ENCODE assay signal across 9 cellular contexts in genomic region chr22:31244044-31244942, GRCh38. TPM values are rescaled to one million over a fixed set of nuclear protein-coding genes. Genes with fewer than 3 reads are reported as not detected.
DNase-seq lines count a peak whose midpoint lies in the region; ATAC-seq and TF ChIP-seq lines count a peak whose summit lies in the region.
"Had no signal": no experiment of that assay in that cellular context is flagged by ENCODE, and none has a peak within 500 bp of the region (broad histone marks: within the 10 kb centered on the region; RNA-seq: fewer than 3 reads in every experiment).

No MANE protein-coding gene starts in this region.

- no peak for ATAC-seq in HG02884 (IDR thresholded peaks at IDR 0.05; ENCODE audit: unreplicated experiment)

- TF ChIP-seq CTCF in BE2C (IDR thresholded peaks at IDR 0.05; ENCODE audit: low read depth, low read length) (no peak), neural progenitor cell (IDR thresholded peaks at IDR 0.05) (no peak)

- peak; percentile 30 for DNase-seq in BE2C
- peak; percentile 45 for DNase-seq in NCI-H226
- peak; percentile 46 for DNase-seq in neural progenitor cell (ENCODE audit: low spot score)
- no peak for DNase-seq in GM19238 (ENCODE audit: insufficient read length, low spot score)
- DNase-seq in putamen (ENCODE audit: low spot score), result no peak
- no peak for DNase-seq in NCI-H187 treated with DMSO at 0.1 percent for 48 hours (lab: John Stamatoyannopoulos, UW)
- DNase-seq: midbrain had no signal

- H3K27me3 ChIP-seq in BE2C (no peaks in the 10 kb centered on the region), ectodermal cell (ENCODE audit: control insufficient read depth, insufficient read depth, low read length, poor library complexity, severe bottlenecking) (no peaks in the 10 kb centered on the region), neural progenitor cell (no peaks in the 10 kb centered on the region)

- no peak overlapping the region for H2AFZ ChIP-seq in neural progenitor cell (replicated peaks)

- no peak overlapping the region for H3K9ac ChIP-seq in neural progenitor cell

- peak overlapping the region; percentile 50 for H3K4me3 Mint-ChIP-seq in neural progenitor cell

- no peaks in the 10 kb centered on the region for H3K9me3 Mint-ChIP-seq in neural progenitor cell

- H3K4me3 ChIP-seq in BE2C (ENCODE audit: low read depth, low read length), result no peak overlapping the region
- no peak overlapping the region for H3K4me3 ChIP-seq in ectodermal cell (ENCODE audit: insufficient read depth, low read depth, low read length)
- no peak overlapping the region for H3K4me3 ChIP-seq in neural progenitor cell

- 52 to 56% methylated on average over 9 of the region's 9 CpGs for WGBS in ectodermal cell, 2 experiments

- peaks cover 13% of the 10 kb centered on the region for H4K20me1 ChIP-seq in neural progenitor cell (ENCODE audit: low read depth)

- peaks cover 2% of the 10 kb centered on the region for H3K36me3 Mint-ChIP-seq in neural progenitor cell

- H3F3A ChIP-seq in neural progenitor cell (ENCODE audit: low read depth), result peaks cover 19% of the 10 kb centered on the region

- H3K4me1 Mint-ChIP-seq in neural progenitor cell, result peaks cover 40% of the 10 kb centered on the region

- peaks cover 18% of the 10 kb centered on the region for H3K79me2 ChIP-seq in neural progenitor cell (ENCODE audit: low read depth)

- H3K4me1 ChIP-seq in BE2C, result no peaks in the 10 kb centered on the region; the same call in 1 of the 2 replicates
- H3K4me1 ChIP-seq in ectodermal cell (ENCODE audit: control insufficient read depth, insufficient read depth, low read length), result peaks cover 33% of the 10 kb centered on the region
- peaks cover 22% of the 10 kb centered on the region for H3K4me1 ChIP-seq in neural progenitor cell

- no peaks in the 10 kb centered on the region for H3K36me3 ChIP-seq in BE2C
- no peaks in the 10 kb centered on the region for H3K36me3 ChIP-seq in ectodermal cell (ENCODE audit: control insufficient read depth, insufficient read depth, low read length)
- no peaks in the 10 kb centered on the region for H3K36me3 ChIP-seq in neural progenitor cell

- H3K27ac ChIP-seq in ectodermal cell (ENCODE audit: insufficient read depth, low read depth, low read length, poor library complexity, severe bottlenecking), result peak overlapping the region; percentile 65
- H3K27ac ChIP-seq in neural progenitor cell, result no peak overlapping the region

- H3K27ac Mint-ChIP-seq in neural progenitor cell, result peak overlapping the region; percentile 30

- H3K27me3 Mint-ChIP-seq in neural progenitor cell (ENCODE audit: insufficient read depth, low read depth), result peaks cover 3% of the 10 kb centered on the region

- H3K4me2 ChIP-seq in neural progenitor cell, result no peak overlapping the region

- H3K9me3 ChIP-seq in BE2C (no peaks in the 10 kb centered on the region), ectodermal cell (ENCODE audit: control insufficient read depth, low read length) (no peaks in the 10 kb centered on the region), neural progenitor cell (ENCODE audit: low read depth) (no peaks in the 10 kb centered on the region)

RNA-seq across cellular contexts. Expression of gene LIMK2, which starts 32.2 kb away (rescaled TPM):
- polyA plus RNA-seq in BE2C (2012; ENCODE audit: insufficient read depth, insufficient read length, low read depth), result 19.9 TPM
- polyA plus RNA-seq in ectodermal cell (2013, experiment 1 of 4), result 40.7 TPM
- 46.7 TPM for polyA plus RNA-seq in ectodermal cell (2013, experiment 2 of 4)
- polyA plus RNA-seq in ectodermal cell (2013, experiment 3 of 4), result 27.9 TPM
- polyA plus RNA-seq in ectodermal cell (2013, experiment 4 of 4), result 29.6 TPM
- total RNA-seq in neural progenitor cell (ENCODE audit: low replicate concordance), result 28.1 and 45.8 TPM in 2 replicates

RNA-seq across cellular contexts. Expression of gene PIK3IP1, which starts 48.0 kb away (rescaled TPM):
- 5.4 TPM for polyA plus RNA-seq in BE2C (2012; ENCODE audit: insufficient read depth, insufficient read length, low read depth)
- polyA plus RNA-seq in ectodermal cell (2013, experiment 1 of 4), result 1.8 TPM
- polyA plus RNA-seq in ectodermal cell (2013, experiment 2 of 4), result 2.1 TPM
- 2.6 TPM for polyA plus RNA-seq in ectodermal cell (2013, experiment 3 of 4)
- 3.0 TPM for polyA plus RNA-seq in ectodermal cell (2013, experiment 4 of 4)
- 4.5 and 4.7 TPM in 2 replicates for total RNA-seq in neural progenitor cell (ENCODE audit: low replicate concordance)

Comparison
In these comparisons a context has a peak if more than half of its experiments do, and no peak if none do; other contexts are left out.
1. DNase-seq: peak in BE2C (single experiment), NCI-H226 (single experiment) and neural progenitor cell (single experiment); none in GM19238 (single experiment), putamen (single experiment) and NCI-H187 treated with DMSO at 0.1 percent for 48 hours (single experiment).